ENCODE assay signal across 21 cellular contexts in genomic region chr6:15303162-15303919, GRCh38. TPM values are rescaled to one million over a fixed set of nuclear protein-coding genes. Genes with fewer than 3 reads are reported as not detected.
DNase-seq lines count a peak whose midpoint lies in the region; ATAC-seq and TF ChIP-seq lines count a peak whose summit lies in the region.
"Had no signal": no experiment of that assay in that cellular context is flagged by ENCODE, and none has a peak within 500 bp of the region (broad histone marks: within the 10 kb centered on the region; RNA-seq: fewer than 3 reads in every experiment).

No MANE protein-coding gene starts in this region.

- H3K9ac ChIP-seq in OCI-LY3 (ENCODE audit: low read length) = no peak overlapping the region

- H3K9me3 Mint-ChIP-seq in progenitor cell of endocrine pancreas (ENCODE audit: low read depth) = no peaks in the 10 kb centered on the region
- H3K9me3 Mint-ChIP-seq: activated naive CD4-positive, alpha-beta T cell treated with anti-CD3 and anti-CD28 coated beads, Interleukin-2, amount 10 ng/mL, durations not matched to agents 7 days and 5 days; stimulated activated naive CD8-positive, alpha-beta T cell treated with anti-CD3 and anti-CD28 coated beads, Interleukin-15, amount 100 ng/mL, for 72 hours had no signal

- H3K4me1 ChIP-seq in OCI-LY3 (ENCODE audit: low read length) = peaks cover 95% of the 10 kb centered on the region
- H3K4me1 ChIP-seq in esophagus (ENCODE audit: control insufficient read depth in 2 of 2, insufficient read depth in 2 of 2, low read length in 1 of 2) = peaks cover 0 to 9% of the 10 kb centered on the region in 2 donors
- peaks cover under 1% of the 10 kb centered on the region; the same call in 1 of the 2 replicates for H3K4me1 ChIP-seq in SJCRH30

- no peaks in the 10 kb centered on the region for H3K36me3 ChIP-seq in OCI-LY3 (replicated peaks; ENCODE audit: low read depth, low read length)
- no peaks in the 10 kb centered on the region for H3K36me3 ChIP-seq in esophagus (ENCODE audit: control insufficient read depth in 2 of 2, insufficient read depth in 2 of 2, low read length in 1 of 2)
- no peaks in the 10 kb centered on the region for H3K36me3 ChIP-seq in SJCRH30

- H3K36me3 Mint-ChIP-seq in progenitor cell of endocrine pancreas (ENCODE audit: insufficient read depth) = no peaks in the 10 kb centered on the region

- no peak for ATAC-seq in HG03565 (IDR thresholded peaks at IDR 0.05; ENCODE audit: unreplicated experiment)
- ATAC-seq: psoas muscle; stimulated activated naive CD8-positive, alpha-beta T cell treated with anti-CD3 and anti-CD28 coated beads, Interleukin-15, amount 100 ng/mL, for 72 hours had no signal

- no peaks in the 10 kb centered on the region for H3K9me3 ChIP-seq in OCI-LY3 (ENCODE audit: insufficient read depth, low read length)
- no peaks in the 10 kb centered on the region for H3K9me3 ChIP-seq in esophagus (ENCODE audit: control insufficient read depth in 2 of 2, insufficient read depth in 1 of 2, low read depth in 1 of 2, low read length in 1 of 2)
- no peaks in the 10 kb centered on the region for H3K9me3 ChIP-seq in SJCRH30 (replicated peaks)
- H3K9me3 ChIP-seq: Caco-2, psoas muscle had no signal

- H3K4me2 ChIP-seq in OCI-LY3 (ENCODE audit: low read length) = peak overlapping the region; percentile 35

- H3K27ac ChIP-seq in OCI-LY3 (ENCODE audit: low read length) = no peak overlapping the region
- peak overlapping the region; percentile 3 to 16 for H3K27ac ChIP-seq in esophagus (ENCODE audit: low read depth in 2 of 2, low read length in 1 of 2)
- no peak overlapping the region for H3K27ac ChIP-seq in SJCRH30
- H3K27ac ChIP-seq: 22Rv1, psoas muscle, skin epidermis had no signal

- peaks cover 85% of the 10 kb centered on the region for H3K79me2 ChIP-seq in OCI-LY3 (ENCODE audit: low read length)

- DNase-seq in NCI-H82 (lab: John Stamatoyannopoulos, UW) (peak; percentile 78), NCI-H82 treated with DMSO at 0.1 percent for 48 hours (lab: John Stamatoyannopoulos, UW; ENCODE audit: unreplicated experiment) (no peak), progenitor cell of endocrine pancreas (ENCODE audit: low spot score, unreplicated experiment) (no peak), SJCRH30 (no peak), putamen (ENCODE audit: low spot score) (no peak)
- DNase-seq: activated CD4-positive, alpha-beta T cell treated with anti-CD3 and anti-CD28 coated beads for 48 hours; activated naive CD4-positive, alpha-beta T cell treated with anti-CD3 and anti-CD28 coated beads, Interleukin-2, amount 10 ng/mL, durations not matched to agents 7 days and 5 days; effector memory CD4-positive, alpha-beta T cell; left colon; NCI-H1105 treated with DMSO at 0.1 percent for 48 hours; NCI-H2107; NCI-H510A; psoas muscle; stimulated activated CD4-positive, alpha-beta T cell treated with anti-CD3 and anti-CD28 coated beads, Interleukin-2, amount 100 ng/mL, for 48 hours; stimulated activated naive CD8-positive, alpha-beta T cell treated with anti-CD3 and anti-CD28 coated beads, Interleukin-15, amount 100 ng/mL, for 72 hours had no signal

- H3K4me3 Mint-ChIP-seq in progenitor cell of endocrine pancreas (ENCODE audit: low read depth) = no peak overlapping the region
- H3K4me3 Mint-ChIP-seq: activated naive CD4-positive, alpha-beta T cell treated with anti-CD3 and anti-CD28 coated beads, Interleukin-2, amount 10 ng/mL, durations not matched to agents 7 days and 5 days had no signal

- H3K4me3 ChIP-seq in OCI-LY3 (ENCODE audit: low read length) (no peak overlapping the region), esophagus (ENCODE audit: low read depth in 1 of 2, low read length in 2 of 2) (no peak overlapping the region), SJCRH30 (no peak overlapping the region)
- H3K4me3 ChIP-seq: psoas muscle, skin epidermis had no signal

- H3K27me3 Mint-ChIP-seq in progenitor cell of endocrine pancreas = no peaks in the 10 kb centered on the region
- H3K27me3 Mint-ChIP-seq: activated naive CD4-positive, alpha-beta T cell treated with anti-CD3 and anti-CD28 coated beads, Interleukin-2, amount 10 ng/mL, durations not matched to agents 7 days and 5 days; stimulated activated naive CD8-positive, alpha-beta T cell treated with anti-CD3 and anti-CD28 coated beads, Interleukin-15, amount 100 ng/mL, for 72 hours had no signal

- WGBS in esophagus, 2 donors = 75 to 82% methylated on average over 7 of the region's 7 CpGs

- peaks cover 73% of the 10 kb centered on the region for H3K4me1 Mint-ChIP-seq in progenitor cell of endocrine pancreas (ENCODE audit: low read depth)

- no peak overlapping the region for H2AFZ ChIP-seq in OCI-LY3 (ENCODE audit: low read depth, low read length)

- H4K20me1 ChIP-seq in OCI-LY3 (ENCODE audit: insufficient read depth, low read length) = peaks cover 43% of the 10 kb centered on the region

- H3K27me3 ChIP-seq in OCI-LY3 (ENCODE audit: low read depth, low read length) = no peaks in the 10 kb centered on the region
- no peaks in the 10 kb centered on the region for H3K27me3 ChIP-seq in esophagus (ENCODE audit: control insufficient read depth in 1 of 2, insufficient read depth in 2 of 2, low read length in 2 of 2)
- H3K27me3 ChIP-seq in SJCRH30 = no peaks in the 10 kb centered on the region

- H3K27ac Mint-ChIP-seq in progenitor cell of endocrine pancreas = peak overlapping the region; percentile 77
- H3K27ac Mint-ChIP-seq: activated naive CD4-positive, alpha-beta T cell treated with anti-CD3 and anti-CD28 coated beads, Interleukin-2, amount 10 ng/mL, durations not matched to agents 7 days and 5 days had no signal

- no peak for TF ChIP-seq CTCF in OCI-LY3 (IDR thresholded peaks at IDR 0.05; ENCODE audit: low read depth, low read length)
- TF ChIP-seq CTCF in progenitor cell of endocrine pancreas (IDR thresholded peaks at IDR 0.05; ENCODE audit: unreplicated experiment) = no peak

RNA-seq across cellular contexts. Expression of gene JARID2, which starts 57.5 kb away (rescaled TPM):
- polyA plus RNA-seq in esophagus = 1 to 10 TPM; 7.9 to 8.3 TPM
- total RNA-seq in progenitor cell of endocrine pancreas = 60.9 and 65.6 TPM in 2 replicates
- 17.2 and 18.5 TPM in 2 replicates for total RNA-seq in SJCRH30 (2014; rRNA removed; shearing (Covaris generic))

Comparison
In these comparisons a context has a peak if more than half of its experiments do, and no peak if none do; other contexts are left out.
1. H3K27ac ChIP-seq: peak in esophagus (2 of 2); none in OCI-LY3 (single experiment) and SJCRH30 (single experiment).